In genomic region chr3:95048564-95048963, GRCh38 we compare ENCODE assay signal across 16 cellular contexts.
"Had no signal": no experiment of that assay in that cellular context is flagged by ENCODE, and none has a peak within 500 bp of the region (broad histone marks: within the 10 kb centered on the region; RNA-seq: fewer than 3 reads in every experiment).

No MANE protein-coding gene starts in this region.

- H3K36me3 Mint-ChIP-seq: activated naive CD8-positive, alpha-beta T cell; natural killer cell; stimulated activated effector memory CD8-positive, alpha-beta T cell treated with anti-CD3 and anti-CD28 coated beads, Interleukin-12 subunit alpha, Interleukin-12 subunit beta, amount 100 ng/mL, for 72 hours had no signal

- H3K27ac ChIP-seq: colonic mucosa, epithelial cell of prostate, foreskin keratinocyte, ovary, psoas muscle, sigmoid colon, testis had no signal

- H3K27me3 ChIP-seq: colonic mucosa, foreskin keratinocyte, ovary, sigmoid colon, testis had no signal

- H3K9me3 Mint-ChIP-seq: endodermal cell had no signal

- ATAC-seq: foreskin keratinocyte; natural killer cell; psoas muscle; stimulated activated effector memory CD8-positive, alpha-beta T cell treated with anti-CD3 and anti-CD28 coated beads, Interleukin-12 subunit alpha, Interleukin-12 subunit beta, amount 100 ng/mL, for 72 hours had no signal

- H3K4me1 Mint-ChIP-seq: central memory CD8-positive, alpha-beta T cell; natural killer cell; stimulated activated effector memory CD8-positive, alpha-beta T cell treated with anti-CD3 and anti-CD28 coated beads, Interleukin-12 subunit alpha, Interleukin-12 subunit beta, amount 100 ng/mL, for 72 hours had no signal

- H3K9me3 ChIP-seq: colonic mucosa, ovary, psoas muscle, sigmoid colon, testis had no signal

- H3K4me3 ChIP-seq: colonic mucosa, ovary, psoas muscle, sigmoid colon, testis had no signal

- H3K27ac Mint-ChIP-seq: activated naive CD8-positive, alpha-beta T cell; endodermal cell; natural killer cell; stimulated activated effector memory CD8-positive, alpha-beta T cell treated with anti-CD3 and anti-CD28 coated beads, Interleukin-12 subunit alpha, Interleukin-12 subunit beta, amount 100 ng/mL, for 72 hours had no signal

- H3K4me3 Mint-ChIP-seq: activated naive CD8-positive, alpha-beta T cell; central memory CD8-positive, alpha-beta T cell; endodermal cell; natural killer cell; stimulated activated effector memory CD8-positive, alpha-beta T cell treated with anti-CD3 and anti-CD28 coated beads, Interleukin-12 subunit alpha, Interleukin-12 subunit beta, amount 100 ng/mL, for 72 hours had no signal

- H3K27me3 Mint-ChIP-seq: activated naive CD8-positive, alpha-beta T cell; central memory CD8-positive, alpha-beta T cell had no signal

- H3K4me1 ChIP-seq: colonic mucosa, foreskin keratinocyte, psoas muscle, sigmoid colon, testis had no signal

- H3K36me3 ChIP-seq: colonic mucosa, ovary, sigmoid colon had no signal

- DNase-seq: activated CD4-positive, alpha-beta T cell treated with anti-CD3 and anti-CD28 coated beads, Interleukin-2, amount 50 U/mL, for 4 hours; amniotic stem cell; colonic mucosa; endodermal cell; head of caudate nucleus; natural killer cell; ovary; psoas muscle; sigmoid colon; stimulated activated CD4-positive, alpha-beta T cell treated with anti-CD3 and anti-CD28 coated beads, Interleukin-4, amount 100 ng/mL, for 24 hours; testis had no signal
